ENCODE assay signal across 21 cellular contexts in the genomic region with DNA sequence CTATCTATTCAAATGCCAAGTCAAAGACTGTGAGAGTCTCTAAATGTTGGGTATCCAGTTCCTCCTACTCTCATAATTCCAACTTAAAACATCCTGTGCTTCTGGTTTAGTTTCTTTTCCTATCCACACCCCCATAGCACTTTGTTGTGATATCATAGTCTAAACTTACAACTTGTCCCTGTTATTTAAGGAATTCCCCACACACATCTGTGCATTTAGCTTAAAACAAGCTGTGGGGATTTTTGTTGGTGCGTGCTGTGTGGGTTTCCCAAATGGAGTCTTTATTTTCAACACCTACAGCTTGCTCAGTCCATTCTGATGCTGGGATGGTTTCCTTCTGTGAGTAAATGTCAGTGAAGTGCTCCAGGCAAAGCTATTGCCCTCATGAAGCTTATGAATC.
"Had no signal": no experiment of that assay in that cellular context is flagged by ENCODE, and none has a peak within 500 bp of the region (broad histone marks: within the 10 kb centered on the region; RNA-seq: fewer than 3 reads in every experiment).

No MANE protein-coding gene starts in this region.

- H3K27ac Mint-ChIP-seq: activated CD4-positive, alpha-beta memory T cell treated with anti-CD3 and anti-CD28 coated beads, Interleukin-2, amount 10 ng/mL, durations not matched to agents 7 days and 5 days; activated CD4-positive, alpha-beta T cell treated with anti-CD3 and anti-CD28 coated beads for 36 hours; activated naive CD4-positive, alpha-beta T cell treated with anti-CD3 and anti-CD28 coated beads, Interleukin-2, amount 10 ng/mL, durations not matched to agents 7 days and 5 days; activated naive CD8-positive, alpha-beta T cell treated with anti-CD3 and anti-CD28 coated beads, Interleukin-2, amount 10 ng/mL, durations not matched to agents 7 days and 5 days; activated T-helper 17 cell treated with anti-CD3 and anti-CD28 coated beads, Interleukin-2, amount 50 U/mL, for 72 hours had no signal

- H3K36me3 Mint-ChIP-seq: activated naive CD4-positive, alpha-beta T cell treated with anti-CD3 and anti-CD28 coated beads, Interleukin-2, amount 10 ng/mL, durations not matched to agents 7 days and 5 days had no signal

- H3K4me2 ChIP-seq: SK-N-SH had no signal

- H3K27me3 ChIP-seq: adrenal gland had no signal

- H3K9me3 ChIP-seq: adrenal gland, SK-N-SH had no signal

- H3K4me1 Mint-ChIP-seq: activated CD4-positive, alpha-beta T cell treated with anti-CD3 and anti-CD28 coated beads for 36 hours; activated naive CD8-positive, alpha-beta T cell treated with anti-CD3 and anti-CD28 coated beads, Interleukin-2, amount 10 ng/mL, durations not matched to agents 7 days and 5 days; activated T-helper 17 cell treated with anti-CD3 and anti-CD28 coated beads, Interleukin-2, amount 50 U/mL, for 72 hours had no signal

- ATAC-seq: activated CD4-positive, alpha-beta T cell treated with anti-CD3 and anti-CD28 coated beads for 36 hours; activated T-helper 17 cell treated with anti-CD3 and anti-CD28 coated beads, Interleukin-2, amount 50 U/mL, for 72 hours had no signal

- H3K4me3 ChIP-seq: adrenal gland had no signal

- H3K4me3 Mint-ChIP-seq: activated CD4-positive, alpha-beta memory T cell treated with anti-CD3 and anti-CD28 coated beads, Interleukin-2, amount 10 ng/mL, durations not matched to agents 7 days and 5 days; activated CD4-positive, alpha-beta T cell treated with anti-CD3 and anti-CD28 coated beads for 36 hours; activated naive CD4-positive, alpha-beta T cell treated with anti-CD3 and anti-CD28 coated beads, Interleukin-2, amount 10 ng/mL, durations not matched to agents 7 days and 5 days; activated naive CD8-positive, alpha-beta T cell treated with anti-CD3 and anti-CD28 coated beads, Interleukin-2, amount 10 ng/mL, durations not matched to agents 7 days and 5 days; activated T-helper 17 cell treated with anti-CD3 and anti-CD28 coated beads, Interleukin-2, amount 50 U/mL, for 72 hours had no signal

- H3K9me3 Mint-ChIP-seq: activated CD4-positive, alpha-beta memory T cell treated with anti-CD3 and anti-CD28 coated beads, Interleukin-2, amount 10 ng/mL, durations not matched to agents 7 days and 5 days; activated naive CD4-positive, alpha-beta T cell treated with anti-CD3 and anti-CD28 coated beads, Interleukin-2, amount 10 ng/mL, durations not matched to agents 7 days and 5 days; activated T-helper 17 cell treated with anti-CD3 and anti-CD28 coated beads, Interleukin-2, amount 50 U/mL, for 72 hours had no signal

- H3K36me3 ChIP-seq: adrenal gland, WERI-Rb-1 had no signal

- DNase-seq: activated CD4-positive, alpha-beta memory T cell treated with anti-CD3 and anti-CD28 coated beads, Interleukin-2, amount 10 ng/mL, durations not matched to agents 7 days and 5 days; activated CD4-positive, alpha-beta T cell treated with anti-CD3 and anti-CD28 coated beads for 36 hours; activated CD4-positive, alpha-beta T cell treated with anti-CD3 and anti-CD28 coated beads, Interleukin-2, amount 50 U/mL, for 1 hour; activated gamma-delta T cell; activated naive CD4-positive, alpha-beta T cell treated with anti-CD3 and anti-CD28 coated beads, Interleukin-2, amount 10 ng/mL, durations not matched to agents 7 days and 5 days; activated naive CD8-positive, alpha-beta T cell treated with anti-CD3 and anti-CD28 coated beads, Interleukin-2, amount 10 ng/mL, durations not matched to agents 7 days and 5 days; activated T-cell treated with anti-CD3 and anti-CD28 coated beads for 4 hours; activated T-cell treated with anti-CD3 and anti-CD28 coated beads, Interleukin-2, amount 50 U/mL, for 48 hours; adrenal gland; Kasumi-1; NCI-H1436 treated with DMSO at 0.1 percent for 48 hours; NCI-H187; NCI-H2081 treated with DMSO at 0.1 percent for 48 hours; NCI-H2171 treated with DMSO at 0.1 percent for 48 hours; NCI-H226; NCI-H510A; NCI-H526 treated with DMSO at 0.1 percent for 48 hours; SK-N-SH; T-helper 1 cell; WERI-Rb-1 had no signal

- H3K27ac ChIP-seq: adrenal gland, WERI-Rb-1 had no signal

- H3K9ac ChIP-seq: SK-N-SH had no signal
